Comparison of ENCODE assay signal across 1 cellular context in genomic region chr7:106247827-106248201, GRCh38.
TF ChIP-seq lines count a peak whose summit lies in the region.

No MANE protein-coding gene starts in this region.

TF ChIP-seq in GM12878, 131 proteins besides CTCF, POLR2A, EP300 and RAD21:
- no peak for TF ChIP-seq HDAC6 (IDR thresholded peaks at IDR 0.05; ENCODE audit: unreplicated experiment)
- TF ChIP-seq NRF1 (conservative IDR thresholded peaks at IDR 0.05; ENCODE audit: low read depth, low read length), result no peak
- no peak for TF ChIP-seq REST (IDR thresholded peaks at IDR 0.05; ENCODE audit: low read depth, low read length)
- TF ChIP-seq BCL11A (IDR thresholded peaks at IDR 0.05; ENCODE audit: low read depth, low read length), result no peak
- TF ChIP-seq USF2 (IDR thresholded peaks at IDR 0.05; ENCODE audit: borderline replicate concordance, low read depth, low read length), result no peak
- no peak for TF ChIP-seq SIN3A (IDR thresholded peaks at IDR 0.05; ENCODE audit: low read depth, low read length)
- no peak for TF ChIP-seq BCLAF1 (IDR thresholded peaks at IDR 0.05)
- TF ChIP-seq ZSCAN29 (IDR thresholded peaks at IDR 0.05), result no peak
- no peak for TF ChIP-seq ATF3 (IDR thresholded peaks at IDR 0.05; ENCODE audit: borderline replicate concordance, extremely low read depth, low read depth, low read length)
- TF ChIP-seq CREM (IDR thresholded peaks at IDR 0.05; ENCODE audit: low read depth), result no peak
- no peak for TF ChIP-seq SMAD5 (IDR thresholded peaks at IDR 0.05; ENCODE audit: low read depth)
- no peak for TF ChIP-seq ZBTB11 (CRISPR knock-in tag; IDR thresholded peaks at IDR 0.05)
- no peak for TF ChIP-seq USF1 (IDR thresholded peaks at IDR 0.05; ENCODE audit: borderline replicate concordance, extremely low read length, insufficient read depth, low read depth, low read length)
- no peak for TF ChIP-seq MTA2 (IDR thresholded peaks at IDR 0.05; ENCODE audit: low read depth)
- no peak for TF ChIP-seq ZNF217 (IDR thresholded peaks at IDR 0.05)
- TF ChIP-seq RELA (IDR thresholded peaks at IDR 0.05; ENCODE audit: borderline replicate concordance, partially characterized antibody), result no peak
- no peak for TF ChIP-seq ELK1 (IDR thresholded peaks at IDR 0.05; ENCODE audit: low read depth, low read length)
- TF ChIP-seq IRF3 (IDR thresholded peaks at IDR 0.05), result no peak
- TF ChIP-seq NR2C1 (IDR thresholded peaks at IDR 0.05), result no peak
